ENCODE assay signal across 12 cellular contexts in genomic region chr12:69685810-69686209, GRCh38. TPM values are rescaled to one million over a fixed set of nuclear protein-coding genes. Genes with fewer than 3 reads are reported as not detected.
DNase-seq lines count a peak whose midpoint lies in the region; ATAC-seq, FAIRE-seq and TF ChIP-seq lines count a peak whose summit lies in the region.
"Had no signal": no experiment of that assay in that cellular context is flagged by ENCODE, and none has a peak within 500 bp of the region (broad histone marks: within the 10 kb centered on the region; RNA-seq: fewer than 3 reads in every experiment).

No MANE protein-coding gene starts in this region.

- intact Hi-C loops in endothelial cell of umbilical vein (cut with micrococcal nuclease) = loop anchor here (5.0 kb wide), 1 partner anchor 136 kb away; no protein-coding TSS in a partner anchor

- dilution Hi-C loops in endothelial cell of umbilical vein (cut with MboI; ENCODE audit: extremely low pct_ligation_motif_present, low sequenced_read_pairs) = no loop called here

- CTCF ChIA-PET in endothelial cell of umbilical vein (lab: Charles Lee) = no interaction called here

- peak; percentile 71 for ATAC-seq in stimulated activated naive CD8-positive, alpha-beta T cell treated with anti-CD3 and anti-CD28 coated beads, Interleukin-15, Interleukin-2, amounts not matched to agents 100 U/mL and 50 U/mL, for 24 hours
- ATAC-seq in stimulated activated naive CD8-positive, alpha-beta T cell treated with anti-CD3 and anti-CD28 coated beads, Interleukin-15, amount 100 ng/mL, for 72 hours = no peak
- ATAC-seq in HG03520 (IDR thresholded peaks at IDR 0.05; ENCODE audit: unreplicated experiment) = peak; percentile 47

- H3K9me3 ChIP-seq in endothelial cell of umbilical vein (replicated peaks; ENCODE audit: control insufficient read depth, insufficient read depth, low read length) = no peaks in the 10 kb centered on the region
- H3K9me3 ChIP-seq: BLaER1 treated with 17β-estradiol and CSF1 and Interleukin-3, amounts not matched to agents 10 nM and 100 nM; neutrophil had no signal

- BruUV-seq in endothelial cell of umbilical vein (replicated peaks; lab: Mats Ljungman, UMichigan) = no TSS peak

- H3K9me1 ChIP-seq in endothelial cell of umbilical vein (replicated peaks; ENCODE audit: control insufficient read depth, extremely low read depth, insufficient read depth, low read length) = no peaks in the 10 kb centered on the region

- H3K4me2 ChIP-seq in endothelial cell of umbilical vein (ENCODE audit: insufficient read depth, low read length) = no peak overlapping the region
- H3K4me2 ChIP-seq: BLaER1 treated with 17β-estradiol and CSF1 and Interleukin-3, amounts not matched to agents 10 nM and 100 nM had no signal

- no peak overlapping the region for H3K4me3 ChIP-seq in endothelial cell of umbilical vein (replicated peaks in 1 of 3; ENCODE audit: insufficient read depth in 1 of 3, low read depth in 1 of 3, low read length in 3 of 3)
- H3K4me3 ChIP-seq: BLaER1 treated with 17β-estradiol and CSF1 and Interleukin-3, amounts not matched to agents 10 nM and 100 nM had no signal

- H3K79me2 ChIP-seq in endothelial cell of umbilical vein (ENCODE audit: control insufficient read depth, insufficient read depth, low read length) = no peaks in the 10 kb centered on the region

- no peaks in the 10 kb centered on the region for H4K20me1 ChIP-seq in endothelial cell of umbilical vein (replicated peaks; ENCODE audit: control insufficient read depth, extremely low read depth, insufficient read depth, low read length)
- H4K20me1 ChIP-seq: BLaER1 treated with 17β-estradiol and CSF1 and Interleukin-3, amounts not matched to agents 10 nM and 100 nM had no signal

- H2AFZ ChIP-seq in endothelial cell of umbilical vein (ENCODE audit: low read depth, low read length) = no peak overlapping the region

- H3K9ac ChIP-seq in endothelial cell of umbilical vein (replicated peaks; ENCODE audit: extremely low read depth, insufficient read depth, low read length) = no peak overlapping the region
- H3K9ac ChIP-seq: BLaER1 treated with 17β-estradiol and CSF1 and Interleukin-3, amounts not matched to agents 10 nM and 100 nM had no signal

- peaks cover 9% of the 10 kb centered on the region for H3K4me1 Mint-ChIP-seq in stimulated activated naive CD8-positive, alpha-beta T cell treated with anti-CD3 and anti-CD28 coated beads, Interleukin-15, amount 100 ng/mL, for 72 hours

- H3K27me3 ChIP-seq in endothelial cell of umbilical vein (ENCODE audit: control insufficient read depth in 2 of 2, insufficient read depth in 2 of 2, low read length in 2 of 2) = no peaks in the 10 kb centered on the region
- H3K27me3 ChIP-seq: BLaER1 treated with 17β-estradiol and CSF1 and Interleukin-3, amounts not matched to agents 10 nM and 100 nM had no signal

- TF ChIP-seq CTCF in endothelial cell of umbilical vein (IDR thresholded peaks at IDR 0.05; ENCODE audit: extremely low read depth in 1 of 2, insufficient read depth in 1 of 2, low read depth in 1 of 2, low read length in 2 of 2) (no peak), GM10266 (IDR thresholded peaks at IDR 0.05; ENCODE audit: control insufficient read depth, insufficient read depth, low read depth, missing control alignments) (no peak)

- no peak overlapping the region for H3K4me3 Mint-ChIP-seq in stimulated activated naive CD8-positive, alpha-beta T cell treated with anti-CD3 and anti-CD28 coated beads, Interleukin-15, amount 100 ng/mL, for 72 hours

- no peak for DNase-seq in stimulated activated naive CD8-positive, alpha-beta T cell treated with anti-CD3 and anti-CD28 coated beads, Interleukin-15, Interleukin-2, amounts not matched to agents 100 U/mL and 50 U/mL, for 24 hours
- no peak for DNase-seq in stimulated activated naive CD8-positive, alpha-beta T cell treated with anti-CD3 and anti-CD28 coated beads, Interleukin-15, amount 100 ng/mL, for 72 hours
- DNase-seq in endothelial cell of umbilical vein (ENCODE audit: low read depth, low spot score) (peak; percentile 8), NK-92 (lab: John Stamatoyannopoulos, UW; ENCODE audit: unreplicated experiment) (no peak), NCI-H1105 (lab: John Stamatoyannopoulos, UW) (no peak), GM10266 (ENCODE audit: extremely low spot score) (no peak), NCI-H1694 treated with DMSO at 0.1 percent for 48 hours (lab: John Stamatoyannopoulos, UW) (no peak)
- DNase-seq: stimulated activated CD8-positive, alpha-beta memory T cell treated with anti-CD3 and anti-CD28 coated beads, Interleukin-4, amount 100 ng/mL, for 48 hours; T-helper 1 cell had no signal

- no peak for FAIRE-seq in endothelial cell of umbilical vein (lab: Jason Lieb, UNC)

- POLR2A ChIA-PET in endothelial cell of umbilical vein (lab: Charles Lee) = no interaction called here

- H3K4me1 ChIP-seq in endothelial cell of umbilical vein (ENCODE audit: control insufficient read depth, extremely low read depth, insufficient read depth, low read length) = peaks cover 28% of the 10 kb centered on the region

- H3K27me3 Mint-ChIP-seq in stimulated activated naive CD8-positive, alpha-beta T cell treated with anti-CD3 and anti-CD28 coated beads, Interleukin-15, amount 100 ng/mL, for 72 hours = peaks cover 21% of the 10 kb centered on the region

- no peak for TF ChIP-seq POLR2A in endothelial cell of umbilical vein (IDR thresholded peaks at IDR 0.05; ENCODE audit: low read depth, low read length)

- H3K27ac Mint-ChIP-seq in stimulated activated naive CD8-positive, alpha-beta T cell treated with anti-CD3 and anti-CD28 coated beads, Interleukin-15, amount 100 ng/mL, for 72 hours = no peak overlapping the region

- H3K9me3 Mint-ChIP-seq in stimulated activated naive CD8-positive, alpha-beta T cell treated with anti-CD3 and anti-CD28 coated beads, Interleukin-15, amount 100 ng/mL, for 72 hours = no peaks in the 10 kb centered on the region

- H3K36me3 ChIP-seq in endothelial cell of umbilical vein (ENCODE audit: control insufficient read depth in 2 of 2, extremely low read depth in 1 of 2, insufficient read depth in 2 of 2, low read length in 2 of 2) = no peaks in the 10 kb centered on the region
- H3K36me3 ChIP-seq: BLaER1 treated with 17β-estradiol and CSF1 and Interleukin-3, amounts not matched to agents 10 nM and 100 nM; neutrophil had no signal

- no peak overlapping the region for H3K27ac ChIP-seq in endothelial cell of umbilical vein (ENCODE audit: insufficient read depth, low read depth, low read length)
- H3K27ac ChIP-seq: BLaER1 treated with 17β-estradiol and CSF1 and Interleukin-3, amounts not matched to agents 10 nM and 100 nM; neutrophil had no signal

TF ChIP-seq in endothelial cell of umbilical vein, 7 proteins besides CTCF, POLR2A, EP300 and RAD21:
- TF ChIP-seq GATA2 (IDR thresholded peaks at IDR 0.05; ENCODE audit: insufficient read depth, insufficient read length, low read depth, low read length) = no peak
- TF ChIP-seq MAX (IDR thresholded peaks at IDR 0.05; ENCODE audit: insufficient read depth, insufficient read length) = no peak
- TF ChIP-seq JUN (IDR thresholded peaks at IDR 0.05; ENCODE audit: borderline replicate concordance, insufficient read depth, insufficient read length, low read depth) = no peak
- TF ChIP-seq FOS (IDR thresholded peaks at IDR 0.05; ENCODE audit: borderline replicate concordance, insufficient read depth, low read length) = no peak
- no peak for TF ChIP-seq MYC (IDR thresholded peaks at IDR 0.05; ENCODE audit: low read depth, low read length)
- no peak for TF ChIP-seq EZH2 (IDR thresholded peaks at IDR 0.05; ENCODE audit: borderline replicate concordance, low read depth, low read length, severe bottlenecking)
- no peak for TF ChIP-seq POLR2AphosphoS5 (IDR thresholded peaks at IDR 0.05; ENCODE audit: insufficient read depth, low read depth, low read length)

RNA-seq across cellular contexts. Expression of gene BEST3, which starts 13.3 kb away (rescaled TPM):
- 0.14 and 0.18 TPM in 2 replicates for total RNA-seq in endothelial cell of umbilical vein
- 0.12 and 0.13 TPM in 2 replicates for polyA plus RNA-seq in endothelial cell of umbilical vein
- polyA plus RNA-seq in endothelial cell of umbilical vein (2011; cell fraction: cytosol; rRNA removed) = 0.13 and 0.25 TPM in 2 replicates
- 0.13 and 0.14 TPM in 2 replicates for polyA plus RNA-seq in endothelial cell of umbilical vein (2011; cell fraction: nucleus; rRNA removed)
- polyA plus RNA-seq in endothelial cell of umbilical vein (2012) = 0.37 and 0.56 TPM in 2 replicates
- polyA minus RNA-seq in endothelial cell of umbilical vein = 2.1 TPM in 1 of 2 replicates, not detected in the other
- polyA minus RNA-seq in endothelial cell of umbilical vein (2011; cell fraction: cytosol; rRNA and poly(A)+ RNA removed) = 0.31 TPM
- polyA minus RNA-seq in endothelial cell of umbilical vein (2011; cell fraction: nucleus; rRNA and poly(A)+ RNA removed) = not detected in 2 replicates

RNA-seq across cellular contexts. Expression of gene RAB3IP, which starts 52.9 kb away (rescaled TPM):
- 12.1 and 13.3 TPM in 2 replicates for total RNA-seq in endothelial cell of umbilical vein
- 8.5 and 9.6 TPM in 2 replicates for polyA plus RNA-seq in endothelial cell of umbilical vein
- 11.2 and 12.2 TPM in 2 replicates for polyA plus RNA-seq in endothelial cell of umbilical vein (2011; cell fraction: cytosol; rRNA removed)
- 12.4 and 13.9 TPM in 2 replicates for polyA plus RNA-seq in endothelial cell of umbilical vein (2011; cell fraction: nucleus; rRNA removed)
- 12.7 and 25.2 TPM in 2 replicates for polyA plus RNA-seq in endothelial cell of umbilical vein (2012)
- polyA minus RNA-seq in endothelial cell of umbilical vein = 17.8 and 24.2 TPM in 2 replicates
- polyA minus RNA-seq in endothelial cell of umbilical vein (2011; cell fraction: cytosol; rRNA and poly(A)+ RNA removed) = 13.7 TPM
- 27.6 and 53.9 TPM in 2 replicates for polyA minus RNA-seq in endothelial cell of umbilical vein (2011; cell fraction: nucleus; rRNA and poly(A)+ RNA removed)
